Comparison of ENCODE assay signal across 1 cellular context in the genomic region with DNA sequence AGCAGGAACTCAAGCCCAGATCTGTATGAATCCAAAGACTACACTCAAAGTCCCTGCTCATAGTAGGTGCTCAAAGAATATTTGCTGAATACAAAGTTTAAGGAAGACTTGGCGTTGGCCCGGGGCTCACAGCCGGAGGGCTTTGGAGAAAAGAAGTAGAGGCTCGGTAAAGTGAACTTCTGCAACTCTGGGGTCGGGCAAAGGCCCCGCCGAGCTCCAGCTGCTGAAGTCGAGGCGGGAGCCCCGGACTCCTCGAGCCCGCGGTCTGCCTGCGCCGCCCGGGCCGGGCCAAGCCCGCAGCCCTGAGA.
TF ChIP-seq lines count a peak whose summit lies in the region.

No MANE protein-coding gene starts in this region.

TF ChIP-seq in K562, 482 proteins besides CTCF, POLR2A, EP300 and RAD21 (continued from another document):
- TF ChIP-seq, protein P1, sequence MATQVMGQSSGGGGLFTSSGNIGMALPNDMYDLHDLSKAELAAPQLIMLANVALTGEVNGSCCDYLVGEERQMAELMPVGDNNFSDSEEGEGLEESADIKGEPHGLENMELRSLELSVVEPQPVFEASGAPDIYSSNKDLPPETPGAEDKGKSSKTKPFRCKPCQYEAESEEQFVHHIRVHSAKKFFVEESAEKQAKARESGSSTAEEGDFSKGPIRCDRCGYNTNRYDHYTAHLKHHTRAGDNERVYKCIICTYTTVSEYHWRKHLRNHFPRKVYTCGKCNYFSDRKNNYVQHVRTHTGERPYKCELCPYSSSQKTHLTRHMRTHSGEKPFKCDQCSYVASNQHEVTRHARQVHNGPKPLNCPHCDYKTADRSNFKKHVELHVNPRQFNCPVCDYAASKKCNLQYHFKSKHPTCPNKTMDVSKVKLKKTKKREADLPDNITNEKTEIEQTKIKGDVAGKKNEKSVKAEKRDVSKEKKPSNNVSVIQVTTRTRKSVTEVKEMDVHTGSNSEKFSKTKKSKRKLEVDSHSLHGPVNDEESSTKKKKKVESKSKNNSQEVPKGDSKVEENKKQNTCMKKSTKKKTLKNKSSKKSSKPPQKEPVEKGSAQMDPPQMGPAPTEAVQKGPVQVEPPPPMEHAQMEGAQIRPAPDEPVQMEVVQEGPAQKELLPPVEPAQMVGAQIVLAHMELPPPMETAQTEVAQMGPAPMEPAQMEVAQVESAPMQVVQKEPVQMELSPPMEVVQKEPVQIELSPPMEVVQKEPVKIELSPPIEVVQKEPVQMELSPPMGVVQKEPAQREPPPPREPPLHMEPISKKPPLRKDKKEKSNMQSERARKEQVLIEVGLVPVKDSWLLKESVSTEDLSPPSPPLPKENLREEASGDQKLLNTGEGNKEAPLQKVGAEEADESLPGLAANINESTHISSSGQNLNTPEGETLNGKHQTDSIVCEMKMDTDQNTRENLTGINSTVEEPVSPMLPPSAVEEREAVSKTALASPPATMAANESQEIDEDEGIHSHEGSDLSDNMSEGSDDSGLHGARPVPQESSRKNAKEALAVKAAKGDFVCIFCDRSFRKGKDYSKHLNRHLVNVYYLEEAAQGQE (CRISPR knock-in tag; IDR thresholded peaks at IDR 0.05; ENCODE audit: low read depth): no peak
- TF ChIP-seq CBFB (CRISPR knock-in tag; IDR thresholded peaks at IDR 0.05) (0 out of 2 replicates have a peak, but pooled peaks have one; percentile 10), NBN (IDR thresholded peaks at IDR 0.05; ENCODE audit: low read depth) (no peak), FOXA3 (CRISPR knock-in tag; conservative IDR thresholded peaks at IDR 0.05 in 1 of 2, IDR thresholded peaks at IDR 0.05 in 1 of 2) (no peak), ZKSCAN1 (IDR thresholded peaks at IDR 0.05; ENCODE audit: low read depth, low read length) (peak; percentile 32)
